1 cellular context compared by ENCODE assay signal in genomic region chr19:36160821-36161596, GRCh38.
TF ChIP-seq lines count a peak whose summit lies in the region.

No MANE protein-coding gene starts in this region.

TF ChIP-seq in HepG2, 621 proteins besides CTCF, POLR2A, EP300 and RAD21:
- TF ChIP-seq SALL1 (CRISPR knock-in tag; IDR thresholded peaks at IDR 0.05) (no peak), SRSF9 (IDR thresholded peaks at IDR 0.05; ENCODE audit: borderline replicate concordance, insufficient read depth, low read depth, low read length, poor library complexity, severe bottlenecking) (no peak), U2AF2 (IDR thresholded peaks at IDR 0.05; ENCODE audit: low read depth, low read length) (no peak), DNMT1 (CRISPR knock-in tag; IDR thresholded peaks at IDR 0.05) (no peak), WIZ (CRISPR knock-in tag; IDR thresholded peaks at IDR 0.05) (no peak)
- TF ChIP-seq, protein P1, sequence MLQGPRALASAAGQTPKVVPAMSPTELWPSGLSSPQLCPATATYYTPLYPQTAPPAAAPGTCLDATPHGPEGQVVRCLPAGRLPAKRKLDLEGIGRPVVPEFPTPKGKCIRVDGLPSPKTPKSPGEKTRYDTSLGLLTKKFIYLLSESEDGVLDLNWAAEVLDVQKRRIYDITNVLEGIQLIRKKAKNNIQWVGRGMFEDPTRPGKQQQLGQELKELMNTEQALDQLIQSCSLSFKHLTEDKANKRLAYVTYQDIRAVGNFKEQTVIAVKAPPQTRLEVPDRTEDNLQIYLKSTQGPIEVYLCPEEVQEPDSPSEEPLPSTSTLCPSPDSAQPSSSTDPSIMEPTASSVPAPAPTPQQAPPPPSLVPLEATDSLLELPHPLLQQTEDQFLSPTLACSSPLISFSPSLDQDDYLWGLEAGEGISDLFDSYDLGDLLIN (CRISPR knock-in tag; IDR thresholded peaks at IDR 0.05; ENCODE audit: borderline replicate concordance) = no peak
- TF ChIP-seq, protein P2, sequence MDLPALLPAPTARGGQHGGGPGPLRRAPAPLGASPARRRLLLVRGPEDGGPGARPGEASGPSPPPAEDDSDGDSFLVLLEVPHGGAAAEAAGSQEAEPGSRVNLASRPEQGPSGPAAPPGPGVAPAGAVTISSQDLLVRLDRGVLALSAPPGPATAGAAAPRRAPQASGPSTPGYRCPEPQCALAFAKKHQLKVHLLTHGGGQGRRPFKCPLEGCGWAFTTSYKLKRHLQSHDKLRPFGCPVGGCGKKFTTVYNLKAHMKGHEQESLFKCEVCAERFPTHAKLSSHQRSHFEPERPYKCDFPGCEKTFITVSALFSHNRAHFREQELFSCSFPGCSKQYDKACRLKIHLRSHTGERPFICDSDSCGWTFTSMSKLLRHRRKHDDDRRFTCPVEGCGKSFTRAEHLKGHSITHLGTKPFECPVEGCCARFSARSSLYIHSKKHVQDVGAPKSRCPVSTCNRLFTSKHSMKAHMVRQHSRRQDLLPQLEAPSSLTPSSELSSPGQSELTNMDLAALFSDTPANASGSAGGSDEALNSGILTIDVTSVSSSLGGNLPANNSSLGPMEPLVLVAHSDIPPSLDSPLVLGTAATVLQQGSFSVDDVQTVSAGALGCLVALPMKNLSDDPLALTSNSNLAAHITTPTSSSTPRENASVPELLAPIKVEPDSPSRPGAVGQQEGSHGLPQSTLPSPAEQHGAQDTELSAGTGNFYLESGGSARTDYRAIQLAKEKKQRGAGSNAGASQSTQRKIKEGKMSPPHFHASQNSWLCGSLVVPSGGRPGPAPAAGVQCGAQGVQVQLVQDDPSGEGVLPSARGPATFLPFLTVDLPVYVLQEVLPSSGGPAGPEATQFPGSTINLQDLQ (CRISPR knock-in tag; IDR thresholded peaks at IDR 0.05) = no peak
